Comparison of ENCODE assay signal across 11 cellular contexts in genomic region chr10:33150904-33151303, GRCh38.
"Had no signal": no experiment of that assay in that cellular context is flagged by ENCODE, and none has a peak within 500 bp of the region (broad histone marks: within the 10 kb centered on the region; RNA-seq: fewer than 3 reads in every experiment).

No MANE protein-coding gene starts in this region.

- H3K36me3 ChIP-seq: ascending aorta, thoracic aorta had no signal

- DNase-seq: activated CD8-positive, alpha-beta memory T cell treated with anti-CD3 and anti-CD28 coated beads, Interleukin-2, amount 10 ng/mL, durations not matched to agents 7 days and 5 days; activated naive CD8-positive, alpha-beta T cell treated with anti-CD3 and anti-CD28 coated beads, Interleukin-2, amount 50 U/mL, for 24 hours; activated T-cell treated with anti-CD3 and anti-CD28 coated beads, Interleukin-2, amount 50 U/mL, for 72 hours; effector CD8-positive, alpha-beta T cell; hippocampal formation; stimulated activated CD4-positive, alpha-beta T cell treated with anti-CD3 and anti-CD28 coated beads, Interleukin-4, amount 100 ng/mL, for 1 hour; stimulated activated naive CD8-positive, alpha-beta T cell treated with anti-CD3 and anti-CD28 coated beads, Interleukin-15, amount 100 ng/mL, for 72 hours had no signal

- H3K27ac ChIP-seq: ascending aorta, epithelial cell of prostate, parathyroid adenoma, thoracic aorta had no signal

- H3K27ac Mint-ChIP-seq: activated naive CD8-positive, alpha-beta T cell treated with anti-CD3 and anti-CD28 coated beads, Interleukin-2, amount 50 U/mL, for 24 hours; activated T-cell treated with anti-CD3 and anti-CD28 coated beads, Interleukin-2, amount 50 U/mL, for 72 hours had no signal

- H2AFZ ChIP-seq: parathyroid adenoma had no signal

- H3K4me3 Mint-ChIP-seq: activated CD8-positive, alpha-beta memory T cell treated with anti-CD3 and anti-CD28 coated beads, Interleukin-2, amount 10 ng/mL, durations not matched to agents 7 days and 5 days; activated naive CD8-positive, alpha-beta T cell treated with anti-CD3 and anti-CD28 coated beads, Interleukin-2, amount 50 U/mL, for 24 hours; stimulated activated naive CD8-positive, alpha-beta T cell treated with anti-CD3 and anti-CD28 coated beads, Interleukin-15, amount 100 ng/mL, for 72 hours had no signal

- H3K79me2 ChIP-seq: parathyroid adenoma had no signal

- H3K9me3 ChIP-seq: ascending aorta, thoracic aorta had no signal

- H3K27me3 Mint-ChIP-seq: activated CD8-positive, alpha-beta memory T cell treated with anti-CD3 and anti-CD28 coated beads, Interleukin-2, amount 10 ng/mL, durations not matched to agents 7 days and 5 days; activated naive CD8-positive, alpha-beta T cell treated with anti-CD3 and anti-CD28 coated beads, Interleukin-2, amount 50 U/mL, for 24 hours; stimulated activated naive CD8-positive, alpha-beta T cell treated with anti-CD3 and anti-CD28 coated beads, Interleukin-15, amount 100 ng/mL, for 72 hours had no signal

- H3K4me3 ChIP-seq: ascending aorta, thoracic aorta had no signal

- ATAC-seq: activated CD8-positive, alpha-beta memory T cell treated with anti-CD3 and anti-CD28 coated beads, Interleukin-2, amount 10 ng/mL, durations not matched to agents 7 days and 5 days; activated naive CD8-positive, alpha-beta T cell treated with anti-CD3 and anti-CD28 coated beads, Interleukin-2, amount 50 U/mL, for 24 hours; activated T-cell treated with anti-CD3 and anti-CD28 coated beads, Interleukin-2, amount 50 U/mL, for 72 hours; stimulated activated naive CD8-positive, alpha-beta T cell treated with anti-CD3 and anti-CD28 coated beads, Interleukin-15, amount 100 ng/mL, for 72 hours had no signal

- H3K4me1 ChIP-seq: parathyroid adenoma had no signal

- H3K9ac ChIP-seq: parathyroid adenoma had no signal

- H3K27me3 ChIP-seq: ascending aorta had no signal
